22 cellular contexts compared by ENCODE assay signal in the genomic region with DNA sequence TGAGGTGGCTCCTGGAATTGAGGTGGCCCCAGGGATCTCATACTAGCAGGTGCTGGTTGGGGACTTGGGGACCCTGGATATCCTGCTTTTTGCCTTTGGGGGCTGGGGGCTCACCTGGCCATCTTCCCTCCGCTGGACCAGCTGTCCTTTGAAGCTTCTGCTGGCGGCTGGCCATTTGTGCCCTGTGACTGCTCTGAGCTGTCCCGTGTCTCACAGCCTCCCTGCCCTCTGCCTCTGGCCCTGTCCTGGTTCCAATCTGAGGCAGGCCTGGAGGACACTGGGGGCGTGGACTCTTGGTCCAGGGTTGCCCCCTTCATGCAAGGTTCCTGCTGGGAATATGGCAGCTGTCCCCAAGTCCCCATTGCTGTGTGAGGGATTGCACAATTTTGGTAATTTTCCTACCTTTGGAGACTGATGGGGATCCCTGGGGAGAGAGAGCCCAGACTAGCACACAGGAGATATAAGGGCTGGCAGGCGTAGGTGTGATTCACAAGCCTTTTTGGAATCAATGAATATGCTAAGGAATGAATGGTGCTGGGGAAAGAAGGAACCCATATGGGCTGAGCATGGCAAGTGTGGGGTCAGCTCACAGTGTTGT. TPM values are rescaled to one million over a fixed set of nuclear protein-coding genes. Genes with fewer than 3 reads are reported as not detected.
A peak's percentile ranks its signal among the peaks of the same experiment; 100 is the strongest.
DNase-seq lines count a peak whose midpoint lies in the region; ATAC-seq and TF ChIP-seq lines count a peak whose summit lies in the region.
"Had no signal": no experiment of that assay in that cellular context is flagged by ENCODE, and none has a peak within 500 bp of the region (broad histone marks: within the 10 kb centered on the region; RNA-seq: fewer than 3 reads in every experiment).

No MANE protein-coding gene starts in this region.

- no peak overlapping the region for H3K27ac ChIP-seq in CD8-positive, alpha-beta T cell (ENCODE audit: low read depth, low read length)
- H3K27ac ChIP-seq: adrenal gland, breast epithelium, psoas muscle, suprapubic skin, uterus had no signal

- intact Hi-C loops in activated naive CD4-positive, alpha-beta T cell treated with anti-CD3 and anti-CD28 coated beads for 36 hours (cut with micrococcal nuclease) = no loop called here
- intact Hi-C loops in CD8-positive, alpha-beta T cell (cut with DNase I, micrococcal nuclease) = no loop called here

- no peak for ATAC-seq in CD8-positive, alpha-beta T cell
- no peak for ATAC-seq in activated CD8-positive, alpha-beta T cell treated with anti-CD3 and anti-CD28 coated beads, Interleukin-2, amount 10 ng/mL, durations not matched to agents 7 days and 5 days
- no peak for ATAC-seq in natural killer cell treated with Interleukin-12 subunit alpha and Interleukin-12 subunit beta and Interleukin-15 and Interleukin-18, amount 100 ng/mL, for 72 hours
- no peak for ATAC-seq in HG03439 (IDR thresholded peaks at IDR 0.05; ENCODE audit: unreplicated experiment)
- ATAC-seq: psoas muscle had no signal

- no peak overlapping the region for H3K4me3 ChIP-seq in CD8-positive, alpha-beta T cell (ENCODE audit: low read depth, low read length)
- H3K4me3 ChIP-seq: adrenal gland, breast epithelium, psoas muscle, suprapubic skin, uterus had no signal

- no peaks in the 10 kb centered on the region for H3K9me3 Mint-ChIP-seq in activated naive CD4-positive, alpha-beta T cell treated with anti-CD3 and anti-CD28 coated beads for 36 hours
- H3K9me3 Mint-ChIP-seq in CD8-positive, alpha-beta T cell = no peaks in the 10 kb centered on the region
- no peaks in the 10 kb centered on the region for H3K9me3 Mint-ChIP-seq in activated CD8-positive, alpha-beta T cell treated with anti-CD3 and anti-CD28 coated beads, Interleukin-2, amount 10 ng/mL, durations not matched to agents 7 days and 5 days (ENCODE audit: insufficient read depth)
- no peaks in the 10 kb centered on the region for H3K9me3 Mint-ChIP-seq in natural killer cell treated with Interleukin-12 subunit alpha and Interleukin-12 subunit beta and Interleukin-15 and Interleukin-18, amount 100 ng/mL, for 72 hours
- H3K9me3 Mint-ChIP-seq: neural crest cell had no signal

- H3K27me3 ChIP-seq in CD8-positive, alpha-beta T cell (ENCODE audit: insufficient read depth, low read length) = no peaks in the 10 kb centered on the region
- H3K27me3 ChIP-seq: adrenal gland, breast epithelium, spleen, suprapubic skin, uterus had no signal

- peak overlapping the region; percentile 1 for H3K27ac Mint-ChIP-seq in activated naive CD4-positive, alpha-beta T cell treated with anti-CD3 and anti-CD28 coated beads for 36 hours
- H3K27ac Mint-ChIP-seq in CD8-positive, alpha-beta T cell = peak overlapping the region; percentile 82
- peak overlapping the region; percentile 60 for H3K27ac Mint-ChIP-seq in activated CD8-positive, alpha-beta T cell treated with anti-CD3 and anti-CD28 coated beads, Interleukin-2, amount 10 ng/mL, durations not matched to agents 7 days and 5 days
- peak overlapping the region; percentile 93 to 96 for H3K27ac Mint-ChIP-seq in natural killer cell treated with Interleukin-12 subunit alpha and Interleukin-12 subunit beta and Interleukin-15 and Interleukin-18, amount 100 ng/mL, for 72 hours

- H3K36me3 ChIP-seq in CD8-positive, alpha-beta T cell (ENCODE audit: insufficient read depth, low read length) = peaks cover 24% of the 10 kb centered on the region
- H3K36me3 ChIP-seq: adrenal gland, breast epithelium, uterus had no signal

- peaks cover 29% of the 10 kb centered on the region for H3K36me3 Mint-ChIP-seq in activated naive CD4-positive, alpha-beta T cell treated with anti-CD3 and anti-CD28 coated beads for 36 hours (ENCODE audit: low read depth)
- H3K36me3 Mint-ChIP-seq in CD8-positive, alpha-beta T cell = peaks cover 43% of the 10 kb centered on the region
- peaks cover 64% of the 10 kb centered on the region for H3K36me3 Mint-ChIP-seq in activated CD8-positive, alpha-beta T cell treated with anti-CD3 and anti-CD28 coated beads, Interleukin-2, amount 10 ng/mL, durations not matched to agents 7 days and 5 days (ENCODE audit: low read depth)
- H3K36me3 Mint-ChIP-seq in natural killer cell treated with Interleukin-12 subunit alpha and Interleukin-12 subunit beta and Interleukin-15 and Interleukin-18, amount 100 ng/mL, for 72 hours = peaks cover 5% of the 10 kb centered on the region

- POLR2A ChIA-PET in CD8-positive, alpha-beta T cell (lab: Charles Lee) = interaction anchor here (0.6 to 1.9 kb wide), 6 partner anchors 10 to 40 kb away, joined by 3 to 9 read pairs (median 3); no protein-coding TSS in a partner anchor
- POLR2A ChIA-PET in activated CD8-positive, alpha-beta T cell treated with anti-CD3 and anti-CD28 coated beads, Interleukin-2, amount 10 ng/mL, durations not matched to agents 7 days and 5 days (lab: Charles Lee) = interaction anchor here (3.0 kb wide), 1 partner anchor 11 kb away, joined by 17 read pairs; no protein-coding TSS in a partner anchor

- no peak for TF ChIP-seq CTCF in CD8-positive, alpha-beta T cell (IDR thresholded peaks at IDR 0.05)

- peaks cover 56% of the 10 kb centered on the region for H3K4me1 ChIP-seq in CD8-positive, alpha-beta T cell (ENCODE audit: insufficient read depth, low read length)
- H3K4me1 ChIP-seq: adrenal gland, breast epithelium, Caco-2, uterus had no signal

- no peaks in the 10 kb centered on the region for H3K9me3 ChIP-seq in CD8-positive, alpha-beta T cell (ENCODE audit: low read length)
- H3K9me3 ChIP-seq: adrenal gland, breast epithelium, psoas muscle, suprapubic skin, uterus had no signal

- DNase-seq in activated naive CD4-positive, alpha-beta T cell treated with anti-CD3 and anti-CD28 coated beads for 36 hours = no peak
- no peak for DNase-seq in activated naive CD4-positive, alpha-beta T cell treated with anti-CD3 and anti-CD28 coated beads, Interleukin-2, amount 50 U/mL, for 16 hours
- DNase-seq in CD8-positive, alpha-beta T cell = no peak
- DNase-seq in activated CD8-positive, alpha-beta T cell treated with anti-CD3 and anti-CD28 coated beads, Interleukin-2, amount 10 ng/mL, durations not matched to agents 7 days and 5 days = no peak
- DNase-seq in natural killer cell treated with Interleukin-12 subunit alpha and Interleukin-12 subunit beta and Interleukin-15 and Interleukin-18, amount 100 ng/mL, for 72 hours (ENCODE audit: low spot score) = no peak
- DNase-seq in UCSD-AML1 (lab: John Stamatoyannopoulos, UW; ENCODE audit: unreplicated experiment) (no peak), SKM-1 (lab: John Stamatoyannopoulos, UW; ENCODE audit: unreplicated experiment) (no peak)
- DNase-seq: activated CD4-positive, alpha-beta T cell treated with anti-CD3 and anti-CD28 coated beads, Interleukin-2, amount 50 U/mL, for 1 hour; adrenal gland; Caco-2; dermis blood vessel endothelial cell; MV-4-11; NCI-H2029; NCI-H510A; psoas muscle; stimulated activated CD8-positive, alpha-beta memory T cell treated with anti-CD3 and anti-CD28 coated beads, Interleukin-4, amount 100 ng/mL, for 48 hours; uterus had no signal

- no peak overlapping the region for H3K4me3 Mint-ChIP-seq in activated naive CD4-positive, alpha-beta T cell treated with anti-CD3 and anti-CD28 coated beads for 36 hours
- H3K4me3 Mint-ChIP-seq in CD8-positive, alpha-beta T cell = peak overlapping the region; percentile 29
- H3K4me3 Mint-ChIP-seq in activated CD8-positive, alpha-beta T cell treated with anti-CD3 and anti-CD28 coated beads, Interleukin-2, amount 10 ng/mL, durations not matched to agents 7 days and 5 days = no peak overlapping the region
- H3K4me3 Mint-ChIP-seq in natural killer cell treated with Interleukin-12 subunit alpha and Interleukin-12 subunit beta and Interleukin-15 and Interleukin-18, amount 100 ng/mL, for 72 hours = no peak overlapping the region
- H3K4me3 Mint-ChIP-seq: neural crest cell had no signal

- H3K4me1 Mint-ChIP-seq in activated naive CD4-positive, alpha-beta T cell treated with anti-CD3 and anti-CD28 coated beads for 36 hours (ENCODE audit: low read depth) = peaks cover 56% of the 10 kb centered on the region
- H3K4me1 Mint-ChIP-seq in CD8-positive, alpha-beta T cell (ENCODE audit: low read depth) = peaks cover 71% of the 10 kb centered on the region
- peaks cover 60% of the 10 kb centered on the region for H3K4me1 Mint-ChIP-seq in activated CD8-positive, alpha-beta T cell treated with anti-CD3 and anti-CD28 coated beads, Interleukin-2, amount 10 ng/mL, durations not matched to agents 7 days and 5 days (ENCODE audit: low read depth)
- H3K4me1 Mint-ChIP-seq in natural killer cell treated with Interleukin-12 subunit alpha and Interleukin-12 subunit beta and Interleukin-15 and Interleukin-18, amount 100 ng/mL, for 72 hours (ENCODE audit: low read depth in 2 of 2) = peaks cover 67 to 68% of the 10 kb centered on the region in 2 donors

- no peaks in the 10 kb centered on the region for H3K27me3 Mint-ChIP-seq in activated naive CD4-positive, alpha-beta T cell treated with anti-CD3 and anti-CD28 coated beads for 36 hours (ENCODE audit: low read depth)
- no peaks in the 10 kb centered on the region for H3K27me3 Mint-ChIP-seq in CD8-positive, alpha-beta T cell (ENCODE audit: low read depth)
- H3K27me3 Mint-ChIP-seq in activated CD8-positive, alpha-beta T cell treated with anti-CD3 and anti-CD28 coated beads, Interleukin-2, amount 10 ng/mL, durations not matched to agents 7 days and 5 days (ENCODE audit: low read depth) = no peaks in the 10 kb centered on the region
- H3K27me3 Mint-ChIP-seq in natural killer cell treated with Interleukin-12 subunit alpha and Interleukin-12 subunit beta and Interleukin-15 and Interleukin-18, amount 100 ng/mL, for 72 hours = no peaks in the 10 kb centered on the region

- CTCF ChIA-PET in activated naive CD4-positive, alpha-beta T cell treated with anti-CD3 and anti-CD28 coated beads for 36 hours (lab: Charles Lee) = interaction anchor here (0.7 kb wide), 1 partner anchor 35 kb away, joined by 4 read pairs; no protein-coding TSS in a partner anchor
- CTCF ChIA-PET in CD8-positive, alpha-beta T cell (lab: Charles Lee) = interaction anchor here (1.0 to 16.4 kb wide), 5 partner anchors 12 to 68 kb away, joined by 3 to 155 read pairs (median 10); partner anchors contain the start of gene ADCY7
- CTCF ChIA-PET in activated CD8-positive, alpha-beta T cell treated with anti-CD3 and anti-CD28 coated beads, Interleukin-2, amount 10 ng/mL, durations not matched to agents 7 days and 5 days (lab: Charles Lee) = interaction anchor here (0.9 to 1.5 kb wide), 4 partner anchors 8 to 380 kb away, joined by 3 to 6 read pairs (median 4); no protein-coding TSS in a partner anchor

RNA-seq across cellular contexts. Expression of gene ADCY7, which starts 19.2 kb away (rescaled TPM):
- 10 to 100 TPM; 73.4 to 89.6 TPM for total RNA-seq in activated naive CD4-positive, alpha-beta T cell treated with anti-CD3 and anti-CD28 coated beads for 36 hours
- 100 to 1,000 TPM; 117 to 126 TPM for total RNA-seq in CD8-positive, alpha-beta T cell
- total RNA-seq in activated CD8-positive, alpha-beta T cell treated with anti-CD3 and anti-CD28 coated beads, Interleukin-2, amount 10 ng/mL, durations not matched to agents 7 days and 5 days = 100 to 1,000 TPM; 214 to 225 TPM
- total RNA-seq in natural killer cell treated with Interleukin-12 subunit alpha and Interleukin-12 subunit beta and Interleukin-15 and Interleukin-18, amount 100 ng/mL, for 72 hours = 100 to 1,000 TPM; 135 to 186 TPM

Comparison
In these comparisons a context has a peak if more than half of its experiments do, and no peak if none do; other contexts are left out.
1. H3K27ac Mint-ChIP-seq: peak in every context shown above with its lines; median percentile 94 in natural killer cell treated with Interleukin-12 subunit alpha and Interleukin-12 subunit beta and Interleukin-15 and Interleukin-18, amount 100 ng/mL, for 72 hours; 82 in CD8-positive, alpha-beta T cell; 60 in activated CD8-positive, alpha-beta T cell treated with anti-CD3 and anti-CD28 coated beads, Interleukin-2, amount 10 ng/mL, durations not matched to agents 7 days and 5 days; 1 in activated naive CD4-positive, alpha-beta T cell treated with anti-CD3 and anti-CD28 coated beads for 36 hours.